12 cellular contexts compared by ENCODE assay signal in genomic region chr11:121328967-121329653, GRCh38. TPM values are rescaled to one million over a fixed set of nuclear protein-coding genes. Genes with fewer than 3 reads are reported as not detected.
DNase-seq lines count a peak whose midpoint lies in the region; ATAC-seq, FAIRE-seq and TF ChIP-seq lines count a peak whose summit lies in the region.
"Had no signal": no experiment of that assay in that cellular context is flagged by ENCODE, and none has a peak within 500 bp of the region (broad histone marks: within the 10 kb centered on the region; RNA-seq: fewer than 3 reads in every experiment).

No MANE protein-coding gene starts in this region.

- H3K4me2 ChIP-seq in BLaER1, result peak overlapping the region; percentile 84
- H3K4me2 ChIP-seq in K562 (ENCODE audit: insufficient read depth, low read length), result no peak overlapping the region

- H3K79me2 ChIP-seq in K562 (ENCODE audit: control insufficient read depth, insufficient read depth, low read length), result no peaks in the 10 kb centered on the region

- intact Hi-C loops in K562 (cut with micrococcal nuclease), result no loop called here

- DNase-seq in ELR (ENCODE audit: low read depth) (peak; percentile 2), NCI-H526 treated with DMSO at 0.1 percent for 48 hours (lab: John Stamatoyannopoulos, UW) (peak; percentile 86), K562 (ENCODE audit: extremely low read depth in 1 of 4, low spot score in 3 of 4) (no peak), upper lobe of left lung (no peak), T-helper 9 cell (no peak)
- DNase-seq: cortex of kidney, mucosa of descending colon, NCI-H1092, NCI-H748 treated with DMSO at 0.1 percent for 48 hours, SW 1271 had no signal

- 1% methylated on average over 4 of the region's 4 CpGs for WGBS in K562 (ENCODE audit: insufficient coverage, low coverage, missing lambda C conversion rate)
- WGBS in upper lobe of left lung, 2 donors, result 43 to 49% methylated on average over 4 of the region's 4 CpGs

- ATAC-seq in K562 (peak; percentile 31; the same call in 2 of the 3 replicates), HG02610 (IDR thresholded peaks at IDR 0.05; ENCODE audit: unreplicated experiment) (no peak), upper lobe of left lung (ENCODE audit: low FRiP score in 2 of 2) (no peak)

- H2AFZ ChIP-seq in K562 (ENCODE audit: low read depth, low read length), result no peak overlapping the region

- H3K9ac ChIP-seq in BLaER1 (no peak overlapping the region), K562 (ENCODE audit: insufficient read depth in 1 of 2, low read depth in 2 of 2, low read length in 2 of 2) (no peak overlapping the region)

- H3K4me1 ChIP-seq in BLaER1 (peaks cover 36% of the 10 kb centered on the region), K562 (replicated peaks in 1 of 2; ENCODE audit: control insufficient read depth in 2 of 2, insufficient read depth in 2 of 2, low read length in 2 of 2) (no peaks in the 10 kb centered on the region), upper lobe of left lung (no peaks in the 10 kb centered on the region)

- H3K9me3 ChIP-seq in BLaER1 (0 out of 2 replicates have a peak, but pooled peaks cover 6% of the 10 kb centered on the region), K562 (replicated peaks; ENCODE audit: control insufficient read depth, insufficient read depth, low read depth, low read length) (no peaks in the 10 kb centered on the region), upper lobe of left lung (no peaks in the 10 kb centered on the region)
- H3K9me3 ChIP-seq: mucosa of descending colon had no signal

- TF ChIP-seq RAD21 in K562 (CRISPR knock-in tag; conservative IDR thresholded peaks at IDR 0.05 in 1 of 2, IDR thresholded peaks at IDR 0.05 in 1 of 2), result no peak

- no peaks in the 10 kb centered on the region; the same call in 1 of the 2 replicates for H4K20me1 ChIP-seq in BLaER1
- H4K20me1 ChIP-seq in K562 (replicated peaks; ENCODE audit: control insufficient read depth, insufficient read depth, low read length), result no peaks in the 10 kb centered on the region

- H3K27me3 ChIP-seq in BLaER1 (no peaks in the 10 kb centered on the region), K562 (ENCODE audit: control insufficient read depth in 2 of 2, insufficient read depth in 2 of 2, low read length in 2 of 2) (peaks cover 0 to 13% of the 10 kb centered on the region in 2 experiments; a peak in 3 of 5 replicates), upper lobe of left lung (no peaks in the 10 kb centered on the region)

- FAIRE-seq in K562 (lab: Jason Lieb, UNC), result no peak

- TF ChIP-seq POLR2A in K562 (conservative IDR thresholded peaks at IDR 0.05), result no peak
- no peak for TF ChIP-seq POLR2A in upper lobe of left lung (IDR thresholded peaks at IDR 0.05)

- TF ChIP-seq CTCF in K562 (IDR thresholded peaks at IDR 0.05 in 2 of 3, conservative IDR thresholded peaks at IDR 0.05 in 1 of 3; ENCODE audit: insufficient read depth in 2 of 3, low read depth in 1 of 3, low read length in 3 of 3) (no peak), upper lobe of left lung (IDR thresholded peaks at IDR 0.05) (no peak)

- H3K27ac ChIP-seq in BLaER1 (no peak overlapping the region), K562 (ENCODE audit: extremely low read depth, low read depth, low read length) (no peak overlapping the region), upper lobe of left lung (no peak overlapping the region)

- BruUV-seq in K562 (replicated peaks; lab: Mats Ljungman, UMichigan), result no TSS peak

- no peaks in the 10 kb centered on the region for H3K9me1 ChIP-seq in K562 (ENCODE audit: control insufficient read depth, insufficient read depth, low read length)

- POLR2A ChIA-PET in K562 (lab: Yijun Ruan, JAX), result interaction anchor here (0.6 kb wide), 1 partner anchor 236 kb away, joined by 4 read pairs; no protein-coding TSS in a partner anchor

- H3K4me3 ChIP-seq in BLaER1 (no peak overlapping the region), K562 (no peak overlapping the region), upper lobe of left lung (no peak overlapping the region)
- H3K4me3 ChIP-seq: mucosa of descending colon had no signal

- TF ChIP-seq EP300 in K562 (IDR thresholded peaks at IDR 0.05; ENCODE audit: low read length) (no peak), upper lobe of left lung (IDR thresholded peaks at IDR 0.05) (no peak)

- no peaks in the 10 kb centered on the region for H3K36me3 ChIP-seq in BLaER1
- no peaks in the 10 kb centered on the region for H3K36me3 ChIP-seq in K562 (ENCODE audit: control insufficient read depth, insufficient read depth, low read length)
- no peaks in the 10 kb centered on the region for H3K36me3 ChIP-seq in upper lobe of left lung

- CTCF ChIA-PET in K562 (lab: Yijun Ruan, JAX; ENCODE audit: low intra/inter-chr PET ratio), result no interaction called here

- in situ Hi-C loops in K562 (cut with MboI), result loop anchor here (10.0 kb wide), 1 partner anchor 266 kb away; no protein-coding TSS in a partner anchor

TF ChIP-seq in K562, 482 proteins besides CTCF, POLR2A, EP300 and RAD21 (continues in another document):
- no peak for TF ChIP-seq BRCA1 (IDR thresholded peaks at IDR 0.05)
- TF ChIP-seq BRCA1 (CRISPR knock-in tag; IDR thresholded peaks at IDR 0.05), result no peak
- no peak for TF ChIP-seq OTX1 (CRISPR knock-in tag; IDR thresholded peaks at IDR 0.05)
- no peak for TF ChIP-seq U2AF2 (optimal IDR thresholded peaks at IDR 0.05; ENCODE audit: low read depth, low read length)
- no peak for TF ChIP-seq NKRF (IDR thresholded peaks at IDR 0.05; ENCODE audit: borderline replicate concordance)
- no peak for TF ChIP-seq HDAC1 (IDR thresholded peaks at IDR 0.05)
- TF ChIP-seq IFI16 (CRISPR knock-in tag; IDR thresholded peaks at IDR 0.05), result no peak
- no peak for TF ChIP-seq SIN3B (IDR thresholded peaks at IDR 0.05; ENCODE audit: low read depth)
- no peak for TF ChIP-seq ZNF785 (CRISPR knock-in tag; IDR thresholded peaks at IDR 0.05)
- TF ChIP-seq CTCFL (IDR thresholded peaks at IDR 0.05; ENCODE audit: borderline replicate concordance, insufficient read depth, low read depth, low read length, poor library complexity, severe bottlenecking), result no peak
- TF ChIP-seq CHCHD3 (CRISPR knock-in tag; IDR thresholded peaks at IDR 0.05), result no peak
- no peak for TF ChIP-seq PML (IDR thresholded peaks at IDR 0.05; ENCODE audit: low read length)
- no peak for TF ChIP-seq LEF1 (IDR thresholded peaks at IDR 0.05)
- TF ChIP-seq CAMTA2 (CRISPR knock-in tag; conservative IDR thresholded peaks at IDR 0.05), result no peak
- TF ChIP-seq SIN3A (IDR thresholded peaks at IDR 0.05; ENCODE audit: borderline replicate concordance in 2 of 2, control insufficient read depth in 1 of 2, low read depth in 2 of 2, low read length in 2 of 2), result no peak
- no peak for TF ChIP-seq MAZ (CRISPR knock-in tag; conservative IDR thresholded peaks at IDR 0.05 in 1 of 2, IDR thresholded peaks at IDR 0.05 in 1 of 2)

RNA-seq across cellular contexts. Expression of gene SC5D, which starts 36.5 kb away (rescaled TPM):
- 49.8 and 77.7 TPM in 2 replicates for total RNA-seq in K562 (2011; cell fraction: chromatin; rRNA removed; ENCODE audit: low replicate concordance)
- 44.7 and 62.4 TPM in 2 replicates for total RNA-seq in K562 (2011; cell fraction: nucleolus; rRNA removed)
- total RNA-seq in K562 (2011; cell fraction: nucleoplasm; rRNA removed), result 83.0 and 88.7 TPM in 2 replicates
- 7.6 and 9.9 TPM in 2 replicates for total RNA-seq in K562 (2014; rRNA removed)
- 18.0 and 20.3 TPM in 2 replicates for total RNA-seq in K562 (2014; rRNA removed; fragmentation: Illumina TruSeq; extraction: Trizol)
- total RNA-seq in K562 (2015; rRNA removed; fragmentation: Illumina TruSeq; extraction: Trizol), result 14.7 and 16.1 TPM in 2 replicates
- total RNA-seq in K562 (2021), result 12.0 and 13.8 TPM in 2 replicates
- 49.2 and 84.0 TPM in 2 replicates for polyA plus RNA-seq in K562 (2011; rRNA removed)
- 15.9 and 24.3 TPM in 2 replicates for polyA plus RNA-seq in K562 (2011; cell fraction: cytosol; rRNA removed)
- 22.4 and 29.3 TPM in 2 replicates for polyA plus RNA-seq in K562 (2011; cell fraction: nucleus; rRNA removed)
- polyA plus RNA-seq in K562 (2012), result 17.8 and 51.5 TPM in 2 replicates
- polyA plus RNA-seq in K562 (2014; fragmentation: Illumina TruSeq; extraction: Trizol), result 19.5 and 23.9 TPM in 2 replicates
- 10 to 100 TPM; 17.4 to 20.3 TPM for polyA plus RNA-seq in K562 (2014; fragmentation: Nextera tagmentation; extraction: Ambion mirVana)
- polyA plus RNA-seq in K562 (2014; rRNA removed), result 15.2 and 19.8 TPM in 2 replicates
- polyA minus RNA-seq in K562 (2011; rRNA and poly(A)+ RNA removed), result 41.8 and 79.6 TPM in 2 replicates
- polyA minus RNA-seq in K562 (2011; cell fraction: cytosol; rRNA and poly(A)+ RNA removed), result 13.2 and 23.8 TPM in 2 replicates
- polyA minus RNA-seq in K562 (2011; cell fraction: nucleus; rRNA and poly(A)+ RNA removed), result 11.6 and 16.3 TPM in 2 replicates
- total RNA-seq in upper lobe of left lung, result 10 to 100 TPM in 5 of 6 donors, 1 to 10 TPM in 1; 9.4 to 79.9 (median 48.8) TPM

Comparison
In these comparisons a context has a peak if more than half of its experiments do, and no peak if none do; other contexts are left out.
1. DNase-seq: peak in ELR (single experiment) and NCI-H526 treated with DMSO at 0.1 percent for 48 hours (single experiment); none in K562 (0 of 4), upper lobe of left lung (0 of 2) and T-helper 9 cell (single experiment).